Comparison of ENCODE assay signal across 1 cellular context in the genomic region with DNA sequence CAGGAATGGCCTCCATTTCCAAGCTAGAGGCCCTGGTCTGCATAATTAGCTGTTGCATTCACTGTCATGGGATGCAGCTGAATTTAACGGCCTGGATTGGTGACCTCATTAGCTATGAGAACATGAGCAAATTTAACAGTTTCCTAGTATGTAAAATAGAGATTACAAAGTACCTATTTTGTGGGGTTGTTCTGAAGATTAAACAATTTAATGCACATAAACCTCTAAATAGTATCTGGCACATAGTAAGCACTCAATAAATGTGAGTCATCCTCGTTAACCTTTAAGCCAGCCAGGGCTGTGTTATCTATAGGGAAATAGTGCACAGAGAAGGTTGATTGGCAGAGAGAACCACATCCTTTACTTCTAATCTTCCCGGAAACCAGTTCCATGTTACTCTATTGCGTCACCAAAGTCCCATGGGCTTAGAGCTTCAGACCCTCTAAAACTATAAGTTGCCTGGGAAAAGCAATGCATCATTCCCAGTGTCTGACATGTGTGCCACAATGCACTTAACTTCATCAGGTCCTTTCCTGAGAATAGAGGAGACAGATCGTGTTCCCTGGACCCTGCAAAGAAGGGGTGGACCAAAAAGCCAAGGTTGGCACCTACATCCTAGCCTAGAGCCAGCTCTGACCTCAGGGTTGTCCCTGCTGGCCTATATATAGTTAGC.
TF ChIP-seq lines count a peak whose summit lies in the region.

No MANE protein-coding gene starts in this region.

TF ChIP-seq in K562, 482 proteins besides CTCF, POLR2A, EP300 and RAD21 (continued from another document):
- TF ChIP-seq ZNF263 (CRISPR knock-in tag; IDR thresholded peaks at IDR 0.05; ENCODE audit: borderline replicate concordance) (no peak), FOSL1 (tag; conservative IDR thresholded peaks at IDR 0.05) (peak; percentile 63), ZNF57 (CRISPR knock-in tag; IDR thresholded peaks at IDR 0.05) (no peak), PURB (CRISPR knock-in tag; IDR thresholded peaks at IDR 0.05; ENCODE audit: low read depth) (no peak), ZNF23 (CRISPR knock-in tag; IDR thresholded peaks at IDR 0.05) (no peak), FOXO4 (CRISPR knock-in tag; IDR thresholded peaks at IDR 0.05) (no peak), PKNOX1 (IDR thresholded peaks at IDR 0.05) (peak; percentile 67), JUNB (CRISPR knock-in tag; conservative IDR thresholded peaks at IDR 0.05) (no peak), NFE2 (IDR thresholded peaks at IDR 0.05; ENCODE audit: low read depth) (no peak)
- TF ChIP-seq, protein P1, sequence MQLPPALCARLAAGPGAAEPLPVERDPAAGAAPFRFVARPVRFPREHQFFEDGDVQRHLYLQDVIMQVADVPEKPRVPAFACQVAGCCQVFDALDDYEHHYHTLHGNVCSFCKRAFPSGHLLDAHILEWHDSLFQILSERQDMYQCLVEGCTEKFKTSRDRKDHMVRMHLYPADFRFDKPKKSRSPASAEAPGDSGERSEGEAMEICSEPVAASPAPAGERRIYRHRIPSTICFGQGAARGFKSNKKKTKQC (CRISPR knock-in tag; IDR thresholded peaks at IDR 0.05) = no peak
